Comparison of ENCODE assay signal across 9 cellular contexts in genomic region chr19:37931941-37932655, GRCh38. TPM values are rescaled to one million over a fixed set of nuclear protein-coding genes. Genes with fewer than 3 reads are reported as not detected.
DNase-seq lines count a peak whose midpoint lies in the region; ATAC-seq, FAIRE-seq and TF ChIP-seq lines count a peak whose summit lies in the region.
"Had no signal": no experiment of that assay in that cellular context is flagged by ENCODE, and none has a peak within 500 bp of the region (broad histone marks: within the 10 kb centered on the region; RNA-seq: fewer than 3 reads in every experiment).

No MANE protein-coding gene starts in this region.

- H2BK15ac ChIP-seq in mesendoderm (replicated peaks; ENCODE audit: low read depth), result no peak overlapping the region

- H3K4me2 ChIP-seq in endothelial cell of umbilical vein (ENCODE audit: insufficient read depth, low read length), result no peak overlapping the region
- peak overlapping the region; percentile 52 for H3K4me2 ChIP-seq in mesendoderm (ENCODE audit: low read length)

- H3K56ac ChIP-seq in mesendoderm (ENCODE audit: low read length), result peak overlapping the region; percentile 72

- peak; percentile 45 for ATAC-seq in HG03432 (IDR thresholded peaks at IDR 0.05; ENCODE audit: unreplicated experiment)

- peak overlapping the region; percentile 5 for H3K9ac ChIP-seq in endothelial cell of umbilical vein (replicated peaks; ENCODE audit: extremely low read depth, insufficient read depth, low read length)
- peak overlapping the region; percentile 42 for H3K9ac ChIP-seq in mesendoderm (ENCODE audit: low read length)

- TF ChIP-seq POLR2A in endothelial cell of umbilical vein (IDR thresholded peaks at IDR 0.05; ENCODE audit: low read depth, low read length), result no peak

- peak; percentile 4 for FAIRE-seq in endothelial cell of umbilical vein (lab: Jason Lieb, UNC)

- H3K27ac ChIP-seq in endothelial cell of umbilical vein (ENCODE audit: insufficient read depth, low read depth, low read length), result peak overlapping the region; percentile 32
- peak overlapping the region; percentile 39 for H3K27ac ChIP-seq in mesendoderm (ENCODE audit: low read depth, low read length)
- H3K27ac ChIP-seq: uterus had no signal

- no peak overlapping the region for H2BK5ac ChIP-seq in mesendoderm (ENCODE audit: low read length)

- no CpG with 5 or more reads among the region's 29 CpGs for WGBS in mesendoderm (ENCODE audit: extremely low coverage, insufficient coverage, low lambda C conversion rate)

- intact Hi-C loops in endothelial cell of umbilical vein (cut with micrococcal nuclease), result loop anchor here (2.0 to 5.0 kb wide), 2 partner anchors 50 to 71 kb away; no protein-coding TSS in a partner anchor

- H4K20me1 ChIP-seq in endothelial cell of umbilical vein (replicated peaks; ENCODE audit: control insufficient read depth, extremely low read depth, insufficient read depth, low read length), result no peaks in the 10 kb centered on the region

- H3K79me2 ChIP-seq in endothelial cell of umbilical vein (ENCODE audit: control insufficient read depth, insufficient read depth, low read length) (peaks cover 74% of the 10 kb centered on the region), mesendoderm (ENCODE audit: control insufficient read depth, insufficient read depth, low read length) (peaks cover 5% of the 10 kb centered on the region)

- H2AK5ac ChIP-seq in mesendoderm (ENCODE audit: low read length), result no peak overlapping the region

- peak overlapping the region; percentile 33 for H3K18ac ChIP-seq in mesendoderm (ENCODE audit: low read length)

- H3K23ac ChIP-seq in mesendoderm (ENCODE audit: low read length), result no peak overlapping the region

- no peak for TF ChIP-seq CTCF in GM12864 (IDR thresholded peaks at IDR 0.05; ENCODE audit: low read depth, low read length, missing control alignments)
- TF ChIP-seq CTCF in endothelial cell of umbilical vein (IDR thresholded peaks at IDR 0.05; ENCODE audit: extremely low read depth in 1 of 2, insufficient read depth in 1 of 2, low read depth in 1 of 2, low read length in 2 of 2), result no peak

- no peak overlapping the region for H3K4ac ChIP-seq in mesendoderm (ENCODE audit: low read depth, low read length)

- no peak overlapping the region for H2AFZ ChIP-seq in endothelial cell of umbilical vein (ENCODE audit: low read depth, low read length)

- H3K36me3 ChIP-seq in endothelial cell of umbilical vein (ENCODE audit: control insufficient read depth in 2 of 2, extremely low read depth in 1 of 2, insufficient read depth in 2 of 2, low read length in 2 of 2) (no peaks in the 10 kb centered on the region), mesendoderm (ENCODE audit: control insufficient read depth, insufficient read depth, low read length) (no peaks in the 10 kb centered on the region)
- H3K36me3 ChIP-seq: uterus had no signal

- BruUV-seq in endothelial cell of umbilical vein (replicated peaks; lab: Mats Ljungman, UMichigan), result no TSS peak

- no peaks in the 10 kb centered on the region for H3K9me1 ChIP-seq in endothelial cell of umbilical vein (replicated peaks; ENCODE audit: control insufficient read depth, extremely low read depth, insufficient read depth, low read length)

- no peak overlapping the region for H4K8ac ChIP-seq in mesendoderm (ENCODE audit: low read depth, low read length)

- H3K4me3 ChIP-seq in GM12864 (ENCODE audit: low read depth, low read length) (peak overlapping the region; percentile 30), endothelial cell of umbilical vein (replicated peaks in 1 of 3; ENCODE audit: insufficient read depth in 1 of 3, low read depth in 1 of 3, low read length in 3 of 3) (no peak overlapping the region), mesendoderm (ENCODE audit: low read length) (no peak overlapping the region)
- H3K4me3 ChIP-seq: uterus had no signal

- POLR2A ChIA-PET in endothelial cell of umbilical vein (lab: Charles Lee), result interaction anchor here (1.2 to 2.2 kb wide), 2 partner anchors 26 to 72 kb away, joined by 4 to 9 read pairs; partner anchors contain the start of genes SIPA1L3 and WDR87

- DNase-seq in GM12864 (ENCODE audit: low read depth), result no peak
- peak; percentile 43 for DNase-seq in NOMO-1 treated with DMSO at 0.1 percent for 48 hours (lab: John Stamatoyannopoulos, UW; ENCODE audit: unreplicated experiment)
- peak; percentile 52 for DNase-seq in endothelial cell of umbilical vein (ENCODE audit: low read depth, low spot score)
- DNase-seq in mesendoderm, result peak; percentile 87
- peak; percentile 85 for DNase-seq in ureter (ENCODE audit: low spot score)
- no peak for DNase-seq in activated CD4-positive, CD25-positive, alpha-beta regulatory T cell treated with anti-CD3 and anti-CD28 coated beads, Interleukin-2, amount 50 U/mL, for 72 hours
- DNase-seq in activated naive CD4-positive, alpha-beta T cell treated with Interleukin-2 at 50 U/mL for 16 hours, result no peak

- dilution Hi-C loops in endothelial cell of umbilical vein (cut with MboI; ENCODE audit: extremely low pct_ligation_motif_present, low sequenced_read_pairs), result no loop called here

- H4K5ac ChIP-seq in mesendoderm (ENCODE audit: low read length), result no peak overlapping the region

- no peak overlapping the region for H2BK120ac ChIP-seq in mesendoderm (ENCODE audit: low read depth, low read length)

- H3K27me3 ChIP-seq in endothelial cell of umbilical vein (ENCODE audit: control insufficient read depth in 2 of 2, insufficient read depth in 2 of 2, low read length in 2 of 2) (no peaks in the 10 kb centered on the region), mesendoderm (ENCODE audit: insufficient read depth, low read length, poor library complexity) (no peaks in the 10 kb centered on the region)
- H3K27me3 ChIP-seq: uterus had no signal

- peaks cover 17% of the 10 kb centered on the region for H3K79me1 ChIP-seq in mesendoderm (ENCODE audit: low read length)

- no peaks in the 10 kb centered on the region for H3K9me3 ChIP-seq in endothelial cell of umbilical vein (replicated peaks; ENCODE audit: control insufficient read depth, insufficient read depth, low read length)
- H3K9me3 ChIP-seq: uterus had no signal

- CTCF ChIA-PET in endothelial cell of umbilical vein (lab: Charles Lee), result interaction anchor here (0.8 to 2.0 kb wide), 12 partner anchors 9 to 210 kb away, joined by 3 to 11 read pairs (median 3); partner anchors contain the start of genes SIPA1L3 and WDR87

- H3K4me1 ChIP-seq in endothelial cell of umbilical vein (ENCODE audit: control insufficient read depth, extremely low read depth, insufficient read depth, low read length), result peaks cover 13% of the 10 kb centered on the region
- peaks cover 5% of the 10 kb centered on the region for H3K4me1 ChIP-seq in mesendoderm (ENCODE audit: control insufficient read depth, low read depth, low read length)
- H3K4me1 ChIP-seq: uterus had no signal

TF ChIP-seq in endothelial cell of umbilical vein, 7 proteins besides CTCF, POLR2A, EP300 and RAD21:
- TF ChIP-seq EZH2 (IDR thresholded peaks at IDR 0.05; ENCODE audit: borderline replicate concordance, low read depth, low read length, severe bottlenecking), result no peak
- peak; percentile 60 for TF ChIP-seq MAX (IDR thresholded peaks at IDR 0.05; ENCODE audit: insufficient read depth, insufficient read length)
TF ChIP-seq in endothelial cell of umbilical vein: peak in this region for 1.

RNA-seq across cellular contexts. Expression of gene SIPA1L3, which starts 25.1 kb away (rescaled TPM):
- total RNA-seq in endothelial cell of umbilical vein (44.4 and 47.2 TPM in 2 replicates), ureter (60.4 TPM)
- 7.1 and 14.2 TPM in 2 replicates for polyA plus RNA-seq in endothelial cell of umbilical vein
- 7.4 and 7.9 TPM in 2 replicates for polyA plus RNA-seq in endothelial cell of umbilical vein (2011; cell fraction: cytosol; rRNA removed)
- polyA plus RNA-seq in endothelial cell of umbilical vein (2011; cell fraction: nucleus; rRNA removed), result 14.7 and 16.0 TPM in 2 replicates
- 17.1 and 25.7 TPM in 2 replicates for polyA plus RNA-seq in endothelial cell of umbilical vein (2012)
- polyA minus RNA-seq in endothelial cell of umbilical vein, result 45.6 and 79.2 TPM in 2 replicates
- 16.5 TPM for polyA minus RNA-seq in endothelial cell of umbilical vein (2011; cell fraction: cytosol; rRNA and poly(A)+ RNA removed)
- 42.6 and 52.7 TPM in 2 replicates for polyA minus RNA-seq in endothelial cell of umbilical vein (2011; cell fraction: nucleus; rRNA and poly(A)+ RNA removed)
- 9.1 TPM for polyA plus RNA-seq in mesendoderm (2013, experiment 1 of 2)
- 9.8 TPM for polyA plus RNA-seq in mesendoderm (2013, experiment 2 of 2)

RNA-seq across cellular contexts. Expression of gene WDR87, which starts 25.7 kb away (rescaled TPM):
- total RNA-seq in endothelial cell of umbilical vein, result not detected in 2 replicates
- polyA plus RNA-seq in endothelial cell of umbilical vein, result under 0.01 TPM in 1 of 2 replicates, not detected in the other
- not detected in 2 replicates for polyA plus RNA-seq in endothelial cell of umbilical vein (2011; cell fraction: cytosol; rRNA removed)
- not detected in 2 replicates for polyA plus RNA-seq in endothelial cell of umbilical vein (2011; cell fraction: nucleus; rRNA removed)
- not detected in 2 replicates for polyA plus RNA-seq in endothelial cell of umbilical vein (2012)
- not detected in 2 replicates for polyA minus RNA-seq in endothelial cell of umbilical vein
- polyA minus RNA-seq in endothelial cell of umbilical vein (2011; cell fraction: cytosol; rRNA and poly(A)+ RNA removed), result not detected
- polyA minus RNA-seq in endothelial cell of umbilical vein (2011; cell fraction: nucleus; rRNA and poly(A)+ RNA removed), result not detected in 2 replicates
- not detected for polyA plus RNA-seq in mesendoderm (2013, experiment 1 of 2)
- polyA plus RNA-seq in mesendoderm (2013, experiment 2 of 2), result under 0.01 TPM
- not detected for total RNA-seq in ureter
- total RNA-seq: uterus had no signal

Comparison
In these comparisons a context has a peak if more than half of its experiments do, and no peak if none do; other contexts are left out.
1. DNase-seq: peak in NOMO-1 treated with DMSO at 0.1 percent for 48 hours (single experiment), endothelial cell of umbilical vein (single experiment), mesendoderm (single experiment) and ureter (single experiment); none in GM12864 (single experiment), activated CD4-positive, CD25-positive, alpha-beta regulatory T cell treated with anti-CD3 and anti-CD28 coated beads, Interleukin-2, amount 50 U/mL, for 72 hours (single experiment) and activated naive CD4-positive, alpha-beta T cell treated with Interleukin-2 at 50 U/mL for 16 hours (single experiment).